1 cellular context compared by ENCODE assay signal in the genomic region with DNA sequence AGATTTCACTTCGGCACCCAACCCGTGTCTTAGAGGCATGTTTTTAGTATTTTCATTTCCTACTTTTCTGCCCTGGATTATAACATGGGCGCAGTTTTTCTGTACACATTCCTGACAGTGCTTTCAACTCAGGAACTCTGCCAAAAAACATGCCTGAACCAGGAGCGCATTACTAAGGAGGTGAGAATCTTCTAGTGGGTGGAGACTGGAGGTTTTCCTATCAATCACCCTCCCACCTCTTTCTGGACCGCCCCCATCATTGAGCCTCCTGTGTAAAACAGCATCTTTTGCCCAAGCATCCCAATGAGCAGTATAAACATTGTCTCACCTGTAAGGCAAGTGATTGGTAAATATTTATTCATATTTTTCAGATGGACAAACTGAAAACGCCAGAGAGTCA.
TF ChIP-seq lines count a peak whose summit lies in the region.

No MANE protein-coding gene starts in this region.

TF ChIP-seq in SK-N-SH, 30 proteins besides CTCF, POLR2A, EP300 and RAD21 (continued from another document):
- TF ChIP-seq REST (IDR thresholded peaks at IDR 0.05; ENCODE audit: low read depth, low read length) (no peak), NRF1 (IDR thresholded peaks at IDR 0.05; ENCODE audit: low read depth, low read length) (no peak), JUND (IDR thresholded peaks at IDR 0.05) (peak; percentile 31; the same call in 1 of the 2 replicates), RFX5 (IDR thresholded peaks at IDR 0.05; ENCODE audit: low read length) (no peak), FOXJ3 (CRISPR knock-in tag; IDR thresholded peaks at IDR 0.05) (no peak), SMC3 (IDR thresholded peaks at IDR 0.05; ENCODE audit: low read depth, low read length) (no peak), FOXM1 (IDR thresholded peaks at IDR 0.05; ENCODE audit: low read depth) (no peak), RCOR1 (IDR thresholded peaks at IDR 0.05; ENCODE audit: low read length) (no peak), RXRA (IDR thresholded peaks at IDR 0.05; ENCODE audit: borderline replicate concordance, low read depth) (0 out of 2 replicates have a peak, but pooled peaks have one; percentile 1), GABPA (IDR thresholded peaks at IDR 0.05; ENCODE audit: low read depth) (no peak), CHD2 (IDR thresholded peaks at IDR 0.05; ENCODE audit: low read length, partially characterized antibody) (no peak), NFIC (IDR thresholded peaks at IDR 0.05; ENCODE audit: borderline replicate concordance) (peak; percentile 83), TAF1 (IDR thresholded peaks at IDR 0.05; ENCODE audit: borderline replicate concordance, low read depth, low read length) (no peak), SIN3A (IDR thresholded peaks at IDR 0.05; ENCODE audit: borderline replicate concordance, low read depth, low read length) (peak; percentile 50; the same call in 1 of the 2 replicates)
- TF ChIP-seq, protein P1, sequence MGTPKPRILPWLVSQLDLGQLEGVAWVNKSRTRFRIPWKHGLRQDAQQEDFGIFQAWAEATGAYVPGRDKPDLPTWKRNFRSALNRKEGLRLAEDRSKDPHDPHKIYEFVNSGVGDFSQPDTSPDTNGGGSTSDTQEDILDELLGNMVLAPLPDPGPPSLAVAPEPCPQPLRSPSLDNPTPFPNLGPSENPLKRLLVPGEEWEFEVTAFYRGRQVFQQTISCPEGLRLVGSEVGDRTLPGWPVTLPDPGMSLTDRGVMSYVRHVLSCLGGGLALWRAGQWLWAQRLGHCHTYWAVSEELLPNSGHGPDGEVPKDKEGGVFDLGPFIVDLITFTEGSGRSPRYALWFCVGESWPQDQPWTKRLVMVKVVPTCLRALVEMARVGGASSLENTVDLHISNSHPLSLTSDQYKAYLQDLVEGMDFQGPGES (IDR thresholded peaks at IDR 0.05; ENCODE audit: low read depth, low read length), result no peak
- TF ChIP-seq, protein P2, sequence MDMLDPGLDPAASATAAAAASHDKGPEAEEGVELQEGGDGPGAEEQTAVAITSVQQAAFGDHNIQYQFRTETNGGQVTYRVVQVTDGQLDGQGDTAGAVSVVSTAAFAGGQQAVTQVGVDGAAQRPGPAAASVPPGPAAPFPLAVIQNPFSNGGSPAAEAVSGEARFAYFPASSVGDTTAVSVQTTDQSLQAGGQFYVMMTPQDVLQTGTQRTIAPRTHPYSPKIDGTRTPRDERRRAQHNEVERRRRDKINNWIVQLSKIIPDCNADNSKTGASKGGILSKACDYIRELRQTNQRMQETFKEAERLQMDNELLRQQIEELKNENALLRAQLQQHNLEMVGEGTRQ (IDR thresholded peaks at IDR 0.05; ENCODE audit: borderline replicate concordance, low read depth, low read length), result no peak
- TF ChIP-seq, protein P3, sequence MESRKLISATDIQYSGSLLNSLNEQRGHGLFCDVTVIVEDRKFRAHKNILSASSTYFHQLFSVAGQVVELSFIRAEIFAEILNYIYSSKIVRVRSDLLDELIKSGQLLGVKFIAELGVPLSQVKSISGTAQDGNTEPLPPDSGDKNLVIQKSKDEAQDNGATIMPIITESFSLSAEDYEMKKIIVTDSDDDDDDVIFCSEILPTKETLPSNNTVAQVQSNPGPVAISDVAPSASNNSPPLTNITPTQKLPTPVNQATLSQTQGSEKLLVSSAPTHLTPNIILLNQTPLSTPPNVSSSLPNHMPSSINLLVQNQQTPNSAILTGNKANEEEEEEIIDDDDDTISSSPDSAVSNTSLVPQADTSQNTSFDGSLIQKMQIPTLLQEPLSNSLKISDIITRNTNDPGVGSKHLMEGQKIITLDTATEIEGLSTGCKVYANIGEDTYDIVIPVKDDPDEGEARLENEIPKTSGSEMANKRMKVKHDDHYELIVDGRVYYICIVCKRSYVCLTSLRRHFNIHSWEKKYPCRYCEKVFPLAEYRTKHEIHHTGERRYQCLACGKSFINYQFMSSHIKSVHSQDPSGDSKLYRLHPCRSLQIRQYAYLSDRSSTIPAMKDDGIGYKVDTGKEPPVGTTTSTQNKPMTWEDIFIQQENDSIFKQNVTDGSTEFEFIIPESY (IDR thresholded peaks at IDR 0.05; ENCODE audit: borderline replicate concordance, low read depth), result no peak
- TF ChIP-seq, protein P4, sequence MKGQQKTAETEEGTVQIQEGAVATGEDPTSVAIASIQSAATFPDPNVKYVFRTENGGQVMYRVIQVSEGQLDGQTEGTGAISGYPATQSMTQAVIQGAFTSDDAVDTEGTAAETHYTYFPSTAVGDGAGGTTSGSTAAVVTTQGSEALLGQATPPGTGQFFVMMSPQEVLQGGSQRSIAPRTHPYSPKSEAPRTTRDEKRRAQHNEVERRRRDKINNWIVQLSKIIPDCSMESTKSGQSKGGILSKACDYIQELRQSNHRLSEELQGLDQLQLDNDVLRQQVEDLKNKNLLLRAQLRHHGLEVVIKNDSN (IDR thresholded peaks at IDR 0.05; ENCODE audit: borderline replicate concordance, low read depth), result no peak
TF ChIP-seq in SK-N-SH: peak in this region for 9.
